Comparison of ENCODE assay signal across 32 cellular contexts in genomic region chr11:123143476-123143875, GRCh38. TPM values are rescaled to one million over a fixed set of nuclear protein-coding genes. Genes with fewer than 3 reads are reported as not detected.
"Had no signal": no experiment of that assay in that cellular context is flagged by ENCODE, and none has a peak within 500 bp of the region (broad histone marks: within the 10 kb centered on the region; RNA-seq: fewer than 3 reads in every experiment).

No MANE protein-coding gene starts in this region.

- H3K27me3 Mint-ChIP-seq: activated CD8-positive, alpha-beta T cell treated with anti-CD3 and anti-CD28 coated beads for 36 hours; central memory CD8-positive, alpha-beta T cell; progenitor cell of endocrine pancreas; stimulated activated naive CD8-positive, alpha-beta T cell treated with anti-CD3 and anti-CD28 coated beads, Interleukin-15, amount 100 ng/mL, for 72 hours had no signal

- H3K4me1 ChIP-seq: breast epithelium, right lobe of liver had no signal

- DNase-seq: activated CD4-positive, alpha-beta T cell treated with anti-CD3 and anti-CD28 coated beads for 1 hour; activated CD4-positive, alpha-beta T cell treated with anti-CD3 and anti-CD28 coated beads, Interleukin-2, amount 10 ng/mL, durations not matched to agents 7 days and 5 days; activated CD8-positive, alpha-beta T cell treated with anti-CD3 and anti-CD28 coated beads for 36 hours; activated naive CD8-positive, alpha-beta T cell treated with anti-CD3 and anti-CD28 coated beads, Interleukin-2, amount 50 U/mL, for 24 hours; activated T-cell treated with anti-CD3 and anti-CD28 coated beads, Interleukin-2, amount 50 U/mL, for 4 hours; amygdala; dermis blood vessel endothelial cell; effector CD8-positive, alpha-beta T cell; esophagus squamous epithelium; left cardiac atrium; left ventricle myocardium superior; ovary; right lobe of liver; stimulated activated CD4-positive, alpha-beta T cell treated with anti-CD3 and anti-CD28 coated beads, Interleukin-12 subunit alpha, Interleukin-12 subunit beta, amount 100 ng/mL, for 4 hours; stimulated activated CD4-positive, alpha-beta T cell treated with anti-CD3 and anti-CD28 coated beads, Interleukin-4, amount 100 ng/mL, for 4 hours; stimulated activated CD8-positive, alpha-beta memory T cell treated with anti-CD3 and anti-CD28 coated beads, Interleukin-4, amount 100 ng/mL, for 48 hours; stimulated activated naive CD8-positive, alpha-beta T cell treated with anti-CD3 and anti-CD28 coated beads, Interleukin-15, amount 100 ng/mL, for 72 hours; T1000; thyroid gland; upper lobe of right lung had no signal

- H3K4me1 Mint-ChIP-seq: activated CD4-positive, alpha-beta T cell treated with anti-CD3 and anti-CD28 coated beads, Interleukin-2, amount 10 ng/mL, durations not matched to agents 7 days and 5 days; activated naive CD4-positive, alpha-beta T cell treated with anti-CD3 and anti-CD28 coated beads, Interleukin-2, amount 50 U/mL, for 24 hours; activated naive CD8-positive, alpha-beta T cell treated with anti-CD3 and anti-CD28 coated beads, Interleukin-2, amount 50 U/mL, for 24 hours; central memory CD8-positive, alpha-beta T cell; stimulated activated memory B cell treated with anti-CD40 and anti-IgM and Interleukin-4, amounts not matched to agents 10 μg/mL and 1 μg/mL and 100 μg/mL, for 72 hours; stimulated activated naive CD8-positive, alpha-beta T cell treated with anti-CD3 and anti-CD28 coated beads, Interleukin-15, amount 100 ng/mL, for 72 hours had no signal

- H3K4me3 ChIP-seq: breast epithelium, esophagus squamous epithelium, gastroesophageal sphincter, hepatocyte, ovary, right lobe of liver, skin epidermis, thyroid gland, upper lobe of right lung had no signal

- H3K27me3 ChIP-seq: breast epithelium, esophagus squamous epithelium, gastroesophageal sphincter, hepatocyte, ovary, right lobe of liver, thyroid gland, upper lobe of right lung had no signal

- H3K36me3 Mint-ChIP-seq: activated naive CD4-positive, alpha-beta T cell treated with anti-CD3 and anti-CD28 coated beads, Interleukin-2, amount 50 U/mL, for 24 hours; stimulated activated memory B cell treated with anti-CD40 and anti-IgM and Interleukin-4, amounts not matched to agents 10 μg/mL and 1 μg/mL and 100 μg/mL, for 72 hours had no signal

- H3K4me3 Mint-ChIP-seq: activated CD4-positive, alpha-beta T cell treated with anti-CD3 and anti-CD28 coated beads, Interleukin-2, amount 10 ng/mL, durations not matched to agents 7 days and 5 days; activated CD8-positive, alpha-beta T cell treated with anti-CD3 and anti-CD28 coated beads for 36 hours; activated naive CD4-positive, alpha-beta T cell treated with anti-CD3 and anti-CD28 coated beads, Interleukin-2, amount 50 U/mL, for 24 hours; activated naive CD8-positive, alpha-beta T cell treated with anti-CD3 and anti-CD28 coated beads, Interleukin-2, amount 50 U/mL, for 24 hours; activated T-cell treated with anti-CD3 and anti-CD28 coated beads, Interleukin-2, amount 50 U/mL, for 4 hours; central memory CD8-positive, alpha-beta T cell; nephron; stimulated activated memory B cell treated with anti-CD40 and anti-IgM and Interleukin-4, amounts not matched to agents 10 μg/mL and 1 μg/mL and 100 μg/mL, for 72 hours; stimulated activated naive CD8-positive, alpha-beta T cell treated with anti-CD3 and anti-CD28 coated beads, Interleukin-15, amount 100 ng/mL, for 72 hours had no signal

- ATAC-seq: activated CD8-positive, alpha-beta T cell treated with anti-CD3 and anti-CD28 coated beads for 36 hours; activated naive CD8-positive, alpha-beta T cell treated with anti-CD3 and anti-CD28 coated beads, Interleukin-2, amount 50 U/mL, for 24 hours; activated T-cell treated with anti-CD3 and anti-CD28 coated beads, Interleukin-2, amount 50 U/mL, for 4 hours; gastroesophageal sphincter; left cardiac atrium; left ventricle myocardium superior; right lobe of liver; stimulated activated memory B cell treated with anti-CD40 and anti-IgM and Interleukin-4, amounts not matched to agents 10 μg/mL and 1 μg/mL and 100 μg/mL, for 72 hours; stimulated activated naive CD8-positive, alpha-beta T cell treated with anti-CD3 and anti-CD28 coated beads, Interleukin-15, amount 100 ng/mL, for 72 hours; upper lobe of right lung had no signal

- H2AFZ ChIP-seq: hepatocyte had no signal

- H3K9me3 ChIP-seq: breast epithelium, esophagus squamous epithelium, gastroesophageal sphincter, ovary, right lobe of liver, thyroid gland, upper lobe of right lung had no signal

- H3K36me3 ChIP-seq: breast epithelium, esophagus squamous epithelium, gastroesophageal sphincter, ovary, right lobe of liver, thyroid gland, upper lobe of right lung had no signal

- H3K4me2 ChIP-seq: hepatocyte had no signal

- H3K27ac ChIP-seq: breast epithelium, epithelial cell of prostate, esophagus squamous epithelium, gastroesophageal sphincter, hepatocyte, ovary, right lobe of liver, skin epidermis, thyroid gland, upper lobe of right lung had no signal

- H3K27ac Mint-ChIP-seq: activated CD4-positive, alpha-beta T cell treated with anti-CD3 and anti-CD28 coated beads, Interleukin-2, amount 10 ng/mL, durations not matched to agents 7 days and 5 days; activated CD8-positive, alpha-beta T cell treated with anti-CD3 and anti-CD28 coated beads for 36 hours; activated naive CD4-positive, alpha-beta T cell treated with anti-CD3 and anti-CD28 coated beads, Interleukin-2, amount 50 U/mL, for 24 hours; activated naive CD8-positive, alpha-beta T cell treated with anti-CD3 and anti-CD28 coated beads, Interleukin-2, amount 50 U/mL, for 24 hours; activated T-helper 2 cell treated with anti-CD3 and anti-CD28 coated beads, Interferon-gamma antibody, Interleukin-2, Interleukin-4, amounts not matched to agents 10 μg/mL and 5 μg/mL and 100 μg/mL, durations not matched to agents 14 hours and 24 hours and 36 hours; nephron; progenitor cell of endocrine pancreas; stimulated activated memory B cell treated with anti-CD40 and anti-IgM and Interleukin-4, amounts not matched to agents 10 μg/mL and 1 μg/mL and 100 μg/mL, for 72 hours; stimulated activated naive CD8-positive, alpha-beta T cell treated with anti-CD3 and anti-CD28 coated beads, Interleukin-15, amount 100 ng/mL, for 72 hours had no signal

RNA-seq across cellular contexts. Expression of gene CLMP, which starts 51.6 kb away (rescaled TPM):
- total RNA-seq: lung microvascular endothelial cell had no signal
